In the genomic region with DNA sequence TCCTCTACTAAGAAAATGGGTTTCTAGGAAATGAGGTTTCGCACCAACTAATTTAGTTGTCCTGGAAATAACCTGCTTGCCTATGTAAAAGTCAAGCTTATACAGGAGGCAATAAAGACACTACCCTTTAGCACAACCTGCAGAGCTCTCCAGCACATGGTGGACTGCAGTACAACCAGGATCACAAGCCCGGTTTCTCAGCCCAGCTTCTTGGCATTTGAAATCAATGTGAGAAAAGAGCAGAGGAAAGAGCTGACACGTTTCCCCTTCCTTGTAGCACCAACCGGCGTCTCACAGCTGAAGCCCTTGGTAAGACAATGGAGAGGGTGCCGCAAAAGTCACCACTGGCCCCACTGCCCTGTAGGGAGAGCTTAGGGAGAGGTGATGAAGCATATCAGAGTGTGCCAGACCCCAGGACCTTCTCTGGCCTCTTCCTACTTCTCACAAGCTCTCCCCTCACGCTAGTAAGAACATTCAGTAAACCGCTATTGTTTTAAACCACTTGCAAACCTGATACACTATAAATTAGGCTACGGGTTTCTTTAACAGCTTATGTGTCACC, we compare ENCODE assay signal across 10 cellular contexts. TPM values are rescaled to one million over a fixed set of nuclear protein-coding genes. Genes with fewer than 3 reads are reported as not detected.
DNase-seq lines count a peak whose midpoint lies in the region; ATAC-seq lines count a peak whose summit lies in the region.
"Had no signal": no experiment of that assay in that cellular context is flagged by ENCODE, and none has a peak within 500 bp of the region (broad histone marks: within the 10 kb centered on the region; RNA-seq: fewer than 3 reads in every experiment).

No MANE protein-coding gene starts in this region.

- DNase-seq in AML-193 (lab: John Stamatoyannopoulos, UW) (peak; percentile 42), OCI-M2 (lab: John Stamatoyannopoulos, UW; ENCODE audit: unreplicated experiment) (peak; percentile 80), cardiac septum (ENCODE audit: low spot score) (peak; percentile 75), HPDE6-E6E7 (ENCODE audit: extremely low spot score) (no peak), H4 (ENCODE audit: low spot score) (no peak), HuH-7.5 (ENCODE audit: low spot score) (no peak)
- DNase-seq: DMS153, psoas muscle had no signal

- intact Hi-C loops in cardiac septum (cut with DNase I): no loop called here

- ATAC-seq in GM19397 (IDR thresholded peaks at IDR 0.05; ENCODE audit: unreplicated experiment) (peak; percentile 70), GM21390 (IDR thresholded peaks at IDR 0.05; ENCODE audit: unreplicated experiment) (no peak)
- ATAC-seq: psoas muscle had no signal

RNA-seq across cellular contexts. Expression of gene SPTLC2, which starts 8.6 kb away (rescaled TPM):
- 13.5 TPM for total RNA-seq in cardiac septum
- 10.4 and 14.7 TPM in 2 replicates for total RNA-seq in H4 (2014; rRNA removed; shearing (Covaris generic))

Comparison
In these comparisons a context has a peak if more than half of its experiments do, and no peak if none do; other contexts are left out.
1. DNase-seq: peak in AML-193 (2 of 2), OCI-M2 (single experiment) and cardiac septum (single experiment); none in HPDE6-E6E7 (single experiment), H4 (single experiment) and HuH-7.5 (single experiment).